In genomic region chr6:53306819-53307347, GRCh38 we compare ENCODE assay signal across 7 cellular contexts.
DNase-seq lines count a peak whose midpoint lies in the region; ATAC-seq lines count a peak whose summit lies in the region.

No MANE protein-coding gene starts in this region.

- DNase-seq in RPMI8226 (peak; percentile 18), kidney glomerular epithelial cell (lab: John Stamatoyannopoulos, UW) (peak; percentile 72), AG08395 (ENCODE audit: low spot score) (no peak), hippocampal formation (lab: John Stamatoyannopoulos, UW) (no peak), cerebellar nuclear complex (lab: John Stamatoyannopoulos, UW) (no peak)

- ATAC-seq in GM19023 (IDR thresholded peaks at IDR 0.05; ENCODE audit: unreplicated experiment) (peak; percentile 69), HG02759 (IDR thresholded peaks at IDR 0.05; ENCODE audit: unreplicated experiment) (peak; percentile 73)

Comparison
In these comparisons a context has a peak if more than half of its experiments do, and no peak if none do; other contexts are left out.
1. DNase-seq: peak in RPMI8226 (single experiment) and kidney glomerular epithelial cell (single experiment); none in AG08395 (single experiment), hippocampal formation (0 of 2) and cerebellar nuclear complex (0 of 2).